8 cellular contexts compared by ENCODE assay signal in the genomic region with DNA sequence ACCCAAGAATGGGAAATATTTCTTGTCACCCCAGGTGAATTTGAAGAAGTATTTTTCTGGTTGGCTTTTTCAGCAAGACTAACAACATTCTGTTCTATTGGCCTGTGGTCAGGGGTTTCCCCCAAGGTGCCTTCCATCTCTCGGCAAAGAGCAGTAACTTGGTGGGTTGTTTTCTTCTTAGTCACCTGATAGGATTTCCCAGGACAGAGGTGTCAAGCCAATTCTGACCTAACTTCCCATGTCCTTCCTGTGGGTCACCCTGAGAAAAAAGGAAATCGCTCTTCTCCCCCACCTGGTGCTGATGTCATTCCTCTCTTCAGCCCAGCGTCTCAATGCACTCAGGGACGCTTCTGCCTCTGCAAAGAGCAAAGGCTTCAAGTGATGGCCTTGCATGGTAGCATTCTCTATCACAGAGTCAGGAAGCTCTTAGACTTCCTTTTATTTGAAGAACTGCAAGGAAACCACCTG. TPM values are rescaled to one million over a fixed set of nuclear protein-coding genes. Genes with fewer than 3 reads are reported as not detected.
DNase-seq lines count a peak whose midpoint lies in the region; ATAC-seq and TF ChIP-seq lines count a peak whose summit lies in the region.
"Had no signal": no experiment of that assay in that cellular context is flagged by ENCODE, and none has a peak within 500 bp of the region (broad histone marks: within the 10 kb centered on the region; RNA-seq: fewer than 3 reads in every experiment).

No MANE protein-coding gene starts in this region.

- TF ChIP-seq CTCF in esophagus squamous epithelium (IDR thresholded peaks at IDR 0.05), result no peak

- no peak overlapping the region for H3K4me3 ChIP-seq in esophagus squamous epithelium

- peaks cover 0 to 5% (median 0%) of the 10 kb centered on the region in 4 donors for H3K27me3 ChIP-seq in esophagus squamous epithelium

- ATAC-seq in GM19452 (IDR thresholded peaks at IDR 0.05; ENCODE audit: unreplicated experiment) (peak; percentile 93), HG03439 (IDR thresholded peaks at IDR 0.05; ENCODE audit: unreplicated experiment) (peak; percentile 82)
- peak; percentile 88 to 93 for ATAC-seq in activated T-cell treated with anti-CD3 and anti-CD28 coated beads, Interleukin-2, amount 50 U/mL, for 4 hours

- H3K36me3 Mint-ChIP-seq in activated T-cell treated with anti-CD3 and anti-CD28 coated beads, Interleukin-2, amount 50 U/mL, for 4 hours (ENCODE audit: insufficient read depth), result no peaks in the 10 kb centered on the region

- no peaks in the 10 kb centered on the region for H3K27me3 Mint-ChIP-seq in activated T-cell treated with anti-CD3 and anti-CD28 coated beads, Interleukin-2, amount 50 U/mL, for 4 hours (ENCODE audit: low read depth)

- H3K36me3 ChIP-seq in esophagus squamous epithelium, result no peaks in the 10 kb centered on the region

- peak; percentile 56 for DNase-seq in activated T-cell treated with anti-CD3 and anti-CD28 coated beads, Interleukin-2, amount 50 U/mL, for 4 hours
- peak; percentile 34 to 41 for DNase-seq in stimulated activated CD4-positive, alpha-beta T cell treated with anti-CD3 and anti-CD28 coated beads, Interleukin-2, amount 100 ng/mL, for 48 hours
- DNase-seq in Ammon's horn (ENCODE audit: low spot score), result no peak
- no peak for DNase-seq in esophagus squamous epithelium (lab: John Stamatoyannopoulos, UW)
- DNase-seq in NCI-H82 (lab: John Stamatoyannopoulos, UW), result no peak

- peak overlapping the region; percentile 55 for H3K4me3 Mint-ChIP-seq in activated T-cell treated with anti-CD3 and anti-CD28 coated beads, Interleukin-2, amount 50 U/mL, for 4 hours

- no peak for TF ChIP-seq POLR2A in esophagus squamous epithelium (IDR thresholded peaks at IDR 0.05)

- peaks cover 67% of the 10 kb centered on the region for H3K4me1 Mint-ChIP-seq in activated T-cell treated with anti-CD3 and anti-CD28 coated beads, Interleukin-2, amount 50 U/mL, for 4 hours (ENCODE audit: low read depth)

- H3K4me1 ChIP-seq in esophagus squamous epithelium, result peaks cover 0 to 1% (median 0%) of the 10 kb centered on the region in 3 donors

- WGBS in esophagus squamous epithelium, 2 donors, result 36 to 55% methylated on average over 4 of the region's 4 CpGs

- no peak overlapping the region for H3K27ac ChIP-seq in esophagus squamous epithelium

- no peaks in the 10 kb centered on the region for H3K9me3 ChIP-seq in esophagus squamous epithelium

- intact Hi-C loops in esophagus squamous epithelium (cut with DNase I), result no loop called here

- H3K9me3 Mint-ChIP-seq in activated T-cell treated with anti-CD3 and anti-CD28 coated beads, Interleukin-2, amount 50 U/mL, for 4 hours, result no peaks in the 10 kb centered on the region

RNA-seq across cellular contexts. Expression of gene IFNG, which starts 16.1 kb away (rescaled TPM):
- total RNA-seq in activated T-cell treated with anti-CD3 and anti-CD28 coated beads, Interleukin-2, amount 50 U/mL, for 4 hours, result 100 to 1,000 TPM in 2 of 3 donors, 10 to 100 TPM in 1; 61.8 to 920 (median 807) TPM
- not detected for total RNA-seq in esophagus squamous epithelium
- total RNA-seq: lung microvascular endothelial cell had no signal

RNA-seq across cellular contexts. Expression of gene IL26, which starts 50.0 kb away (rescaled TPM):
- total RNA-seq in activated T-cell treated with anti-CD3 and anti-CD28 coated beads, Interleukin-2, amount 50 U/mL, for 4 hours, result 1 to 10 TPM in 1 of 3 donors, under 1 TPM in 2; 0.28 to 2.6 (median 0.84) TPM
- 1 to 10 TPM in 1 of 4 donors, under 1 TPM in 1, not detected in 2; 0.38 to 1.3 TPM for total RNA-seq in esophagus squamous epithelium
- total RNA-seq: lung microvascular endothelial cell had no signal

Comparison
In these comparisons a context has a peak if more than half of its experiments do, and no peak if none do; other contexts are left out.
1. DNase-seq: peak in activated T-cell treated with anti-CD3 and anti-CD28 coated beads, Interleukin-2, amount 50 U/mL, for 4 hours (single experiment) and stimulated activated CD4-positive, alpha-beta T cell treated with anti-CD3 and anti-CD28 coated beads, Interleukin-2, amount 100 ng/mL, for 48 hours (2 of 2); none in Ammon's horn (single experiment), esophagus squamous epithelium (single experiment) and NCI-H82 (single experiment).
2. RNA of gene IFNG, which starts 16.1 kb away (total RNA-seq): 61.8 to 920 TPM in activated T-cell treated with anti-CD3 and anti-CD28 coated beads, Interleukin-2, amount 50 U/mL, for 4 hours; not detected in esophagus squamous epithelium; every median in the first group is over 10 times any median in the second.
3. Peak in every context shown above with its lines, with median percentiles within 50 percentile points of each other: ATAC-seq.